Comparison of ENCODE assay signal across 16 cellular contexts in genomic region chr10:5532618-5533097, GRCh38. TPM values are rescaled to one million over a fixed set of nuclear protein-coding genes. Genes with fewer than 3 reads are reported as not detected.
"Had no signal": no experiment of that assay in that cellular context is flagged by ENCODE, and none has a peak within 500 bp of the region (broad histone marks: within the 10 kb centered on the region; RNA-seq: fewer than 3 reads in every experiment).

No MANE protein-coding gene starts in this region.

- H3K9me3 Mint-ChIP-seq: activated naive CD4-positive, alpha-beta T cell treated with anti-CD3 and anti-CD28 coated beads, Interleukin-2, amount 10 ng/mL, durations not matched to agents 7 days and 5 days; stimulated activated effector memory CD8-positive, alpha-beta T cell treated with anti-CD3 and anti-CD28 coated beads, Interleukin-12 subunit alpha, Interleukin-12 subunit beta, amount 100 ng/mL, for 72 hours had no signal

- H3K4me3 Mint-ChIP-seq: activated naive CD4-positive, alpha-beta T cell treated with anti-CD3 and anti-CD28 coated beads, Interleukin-2, amount 10 ng/mL, durations not matched to agents 7 days and 5 days; nephron progenitor cell; stimulated activated effector memory CD8-positive, alpha-beta T cell treated with anti-CD3 and anti-CD28 coated beads, Interleukin-12 subunit alpha, Interleukin-12 subunit beta, amount 100 ng/mL, for 72 hours had no signal

- FAIRE-seq: colon, endometrium had no signal

- H3K4me2 ChIP-seq: hepatocyte had no signal

- H3K27ac Mint-ChIP-seq: activated naive CD4-positive, alpha-beta T cell treated with anti-CD3 and anti-CD28 coated beads, Interleukin-2, amount 10 ng/mL, durations not matched to agents 7 days and 5 days; nephron progenitor cell; stimulated activated effector memory CD8-positive, alpha-beta T cell treated with anti-CD3 and anti-CD28 coated beads, Interleukin-12 subunit alpha, Interleukin-12 subunit beta, amount 100 ng/mL, for 72 hours had no signal

- H3K36me3 ChIP-seq: cardiac muscle cell, left lung, sigmoid colon, thyroid gland had no signal

- H3K4me3 ChIP-seq: cardiac muscle cell, hepatocyte, left lung, sigmoid colon, thyroid gland had no signal

- H3K4me1 Mint-ChIP-seq: activated naive CD4-positive, alpha-beta T cell treated with anti-CD3 and anti-CD28 coated beads, Interleukin-2, amount 10 ng/mL, durations not matched to agents 7 days and 5 days; stimulated activated effector memory CD8-positive, alpha-beta T cell treated with anti-CD3 and anti-CD28 coated beads, Interleukin-12 subunit alpha, Interleukin-12 subunit beta, amount 100 ng/mL, for 72 hours had no signal

- H2AFZ ChIP-seq: hepatocyte had no signal

- H3K27ac ChIP-seq: cardiac muscle cell, hepatocyte, left lung, thyroid gland had no signal

- H3K79me2 ChIP-seq: hepatocyte had no signal

- H3K27me3 ChIP-seq: cardiac muscle cell, hepatocyte, left lung, sigmoid colon, thyroid gland had no signal

- H3K9me3 ChIP-seq: left lung, sigmoid colon, thyroid gland had no signal

- DNase-seq: activated CD4-positive, alpha-beta T cell treated with anti-CD3 and anti-CD28 coated beads, Interleukin-2, amount 50 U/mL, for 1 hour; activated CD4-positive, CD25-positive, alpha-beta regulatory T cell; activated CD8-positive, alpha-beta memory T cell treated with anti-CD3 and anti-CD28 coated beads for 24 hours; activated naive CD4-positive, alpha-beta T cell treated with anti-CD3 and anti-CD28 coated beads, Interleukin-2, amount 10 ng/mL, durations not matched to agents 7 days and 5 days; stimulated activated CD4-positive, alpha-beta T cell treated with anti-CD3 and anti-CD28 coated beads, Interleukin-1b, Interleukin-23, amount 100 ng/mL, for 48 hours had no signal

- H3K36me3 Mint-ChIP-seq: activated naive CD4-positive, alpha-beta T cell treated with anti-CD3 and anti-CD28 coated beads, Interleukin-2, amount 10 ng/mL, durations not matched to agents 7 days and 5 days; stimulated activated effector memory CD8-positive, alpha-beta T cell treated with anti-CD3 and anti-CD28 coated beads, Interleukin-12 subunit alpha, Interleukin-12 subunit beta, amount 100 ng/mL, for 72 hours had no signal

RNA-seq across cellular contexts. Expression of gene CALML3, which starts 7.9 kb away (rescaled TPM):
- total RNA-seq: cardiac muscle cell; hepatocyte; left lung; osteocyte; sigmoid colon; T-helper 2 cell treated with Interferon-gamma antibody and Interleukin-4, amounts not matched to agents 100 ng/mL and 5 ng/mL, for 36 hours had no signal
- polyA plus RNA-seq: cardiac muscle cell, hepatocyte had no signal

RNA-seq across cellular contexts. Expression of gene CALML5, which starts 33.3 kb away (rescaled TPM):
- total RNA-seq: cardiac muscle cell; hepatocyte; left lung; osteocyte; sigmoid colon; T-helper 2 cell treated with Interferon-gamma antibody and Interleukin-4, amounts not matched to agents 100 ng/mL and 5 ng/mL, for 36 hours; thyroid gland had no signal
- polyA plus RNA-seq: cardiac muscle cell, hepatocyte, sigmoid colon had no signal
